ENCODE assay signal across 22 cellular contexts in genomic region chr7:95960706-95961244, GRCh38.
"Had no signal": no experiment of that assay in that cellular context is flagged by ENCODE, and none has a peak within 500 bp of the region (broad histone marks: within the 10 kb centered on the region; RNA-seq: fewer than 3 reads in every experiment).

No MANE protein-coding gene starts in this region.

- H3K4me1 ChIP-seq: SJCRH30 had no signal

- H3K9me3 ChIP-seq: MG63, SJCRH30 had no signal

- DNase-seq: Kasumi-1; MG63; NCI-H1092; NCI-H1436 treated with DMSO at 0.1 percent for 48 hours; NCI-H1694; NCI-H2029; NCI-H2081 treated with DMSO at 0.1 percent for 48 hours; NCI-H2227 treated with DMSO at 0.1 percent for 48 hours; NCI-H524; NCI-H526 treated with DMSO at 0.1 percent for 48 hours; NCI-H748 treated with DMSO at 0.1 percent for 48 hours; NK-92 treated with Interleukin-12 subunit alpha and Interleukin-12 subunit beta, amount 100 ng/mL, for 24 hours; PC-3; SHP77; SJCRH30; T-helper 1 cell; T-helper 17 cell had no signal

- H3K27ac ChIP-seq: KMS-11, RWPE1, SJCRH30 had no signal

- H3K4me2 ChIP-seq: KMS-11 had no signal

- FAIRE-seq: K562 had no signal

- H3K36me3 ChIP-seq: MG63, SJCRH30 had no signal

- H3K4me3 ChIP-seq: K562, MG63, SJCRH30 had no signal

- H3K27me3 ChIP-seq: MG63, SJCRH30 had no signal

- ATAC-seq: K562, Panc1, PC-3, SK-N-SH treated with all-trans-retinoic acid at 6 μM for 48 hours, T-helper 17 cell had no signal

- H3K9ac ChIP-seq: KMS-11 had no signal
